ENCODE assay signal across 11 cellular contexts in genomic region chr17:41717408-41718286, GRCh38. TPM values are rescaled to one million over a fixed set of nuclear protein-coding genes. Genes with fewer than 3 reads are reported as not detected.
DNase-seq lines count a peak whose midpoint lies in the region; ATAC-seq and TF ChIP-seq lines count a peak whose summit lies in the region.
"Had no signal": no experiment of that assay in that cellular context is flagged by ENCODE, and none has a peak within 500 bp of the region (broad histone marks: within the 10 kb centered on the region; RNA-seq: fewer than 3 reads in every experiment).

No MANE protein-coding gene starts in this region.

- H3K4me3 ChIP-seq in SK-N-MC (peak overlapping the region; percentile 38; the same call in 1 of the 2 replicates), fibroblast of pulmonary artery (replicated peaks; ENCODE audit: low read depth, low read length) (no peak overlapping the region), right atrium auricular region (no peak overlapping the region)
- H3K4me3 ChIP-seq: right lobe of liver had no signal

- no peak overlapping the region for H3K9ac ChIP-seq in SK-N-MC (ENCODE audit: insufficient read length)

- no peak for TF ChIP-seq CTCF in fibroblast of pulmonary artery (IDR thresholded peaks at IDR 0.05; ENCODE audit: low read length, missing control alignments)
- no peak for TF ChIP-seq CTCF in right atrium auricular region (IDR thresholded peaks at IDR 0.05)

- no peaks in the 10 kb centered on the region for H3K4me1 ChIP-seq in right atrium auricular region
- H3K4me1 ChIP-seq: right lobe of liver had no signal

- H3K36me3 ChIP-seq in SK-N-MC (ENCODE audit: insufficient read depth, low read length) (no peaks in the 10 kb centered on the region), right atrium auricular region (no peaks in the 10 kb centered on the region)
- H3K36me3 ChIP-seq: right lobe of liver had no signal

- intact Hi-C loops in cardiac septum (cut with DNase I): no loop called here

- no peak for ATAC-seq in HG02678 (IDR thresholded peaks at IDR 0.05; ENCODE audit: unreplicated experiment)

- no peaks in the 10 kb centered on the region for H3K27me3 ChIP-seq in right atrium auricular region
- H3K27me3 ChIP-seq: right lobe of liver had no signal

- H3K27ac ChIP-seq in SK-N-MC (peak overlapping the region; percentile 65; the same call in 1 of the 2 replicates), right atrium auricular region (no peak overlapping the region)
- H3K27ac ChIP-seq: right lobe of liver had no signal

- DNase-seq in A172 (ENCODE audit: low spot score): peak; percentile 40
- DNase-seq in ELF-1 (ENCODE audit: low read depth, low spot score): peak; percentile 70
- DNase-seq in SK-N-MC (ENCODE audit: low read depth, low spot score): no peak
- peak; percentile 65 for DNase-seq in fibroblast of pulmonary artery (ENCODE audit: low read depth)
- DNase-seq in ecto neural progenitor cell (ENCODE audit: low spot score): no peak
- no peak for DNase-seq in right atrium auricular region (ENCODE audit: low spot score)
- no peak for DNase-seq in cardiac septum (ENCODE audit: low spot score)
- DNase-seq: DMS79 treated with DMSO at 0.1 percent for 48 hours; right lobe of liver; stimulated activated naive CD4-positive, alpha-beta T cell treated with Interleukin-2 at 50 U/mL for 16 hours had no signal

- no peaks in the 10 kb centered on the region for H3K9me3 ChIP-seq in SK-N-MC (ENCODE audit: low read depth, low read length)
- no peaks in the 10 kb centered on the region for H3K9me3 ChIP-seq in right atrium auricular region
- H3K9me3 ChIP-seq: right lobe of liver had no signal

RNA-seq across cellular contexts. Expression of gene GAST, which starts 5.5 kb away (rescaled TPM):
- total RNA-seq in A172 (2014; rRNA removed; shearing (Covaris generic)): not detected in 2 replicates
- total RNA-seq in right atrium auricular region (not detected), cardiac septum (not detected)
- total RNA-seq: right lobe of liver had no signal

RNA-seq across cellular contexts. Expression of gene HAP1, which starts 16.8 kb away (rescaled TPM):
- 0.14 and 0.43 TPM in 2 replicates for total RNA-seq in A172 (2014; rRNA removed; shearing (Covaris generic))
- total RNA-seq in right atrium auricular region (under 1 TPM in 1 of 2 donors, not detected in 1; 0.08 TPM), cardiac septum (0.08 TPM)

RNA-seq across cellular contexts. Expression of gene EIF1, which starts 29.0 kb away (rescaled TPM):
- 58.0 and 74.2 TPM in 2 replicates for total RNA-seq in A172 (2014; rRNA removed; shearing (Covaris generic))
- 100 to 1,000 TPM; 331 to 390 TPM for total RNA-seq in right atrium auricular region
- 1,014 TPM for total RNA-seq in cardiac septum

Comparison
In these comparisons a context has a peak if more than half of its experiments do, and no peak if none do; other contexts are left out.
1. DNase-seq: peak in A172 (single experiment), ELF-1 (single experiment) and fibroblast of pulmonary artery (single experiment); none in SK-N-MC (single experiment), ecto neural progenitor cell (single experiment), right atrium auricular region (single experiment) and cardiac septum (single experiment).